ENCODE assay signal across 1 cellular context in genomic region chr10:12156367-12157123, GRCh38.
A peak's percentile ranks its signal among the peaks of the same experiment; 100 is the strongest.
TF ChIP-seq lines count a peak whose summit lies in the region.

No MANE protein-coding gene starts in this region.

TF ChIP-seq in HepG2, 621 proteins besides CTCF, POLR2A, EP300 and RAD21 (continued from another document):
- TF ChIP-seq HMGXB3 (CRISPR knock-in tag; IDR thresholded peaks at IDR 0.05; ENCODE audit: borderline replicate concordance) (no peak), NFRKB (IDR thresholded peaks at IDR 0.05) (no peak), CEBPG (CRISPR knock-in tag; IDR thresholded peaks at IDR 0.05) (peak; percentile 67), SETDB1 (CRISPR knock-in tag; IDR thresholded peaks at IDR 0.05; ENCODE audit: borderline replicate concordance) (no peak)
